ENCODE assay signal across 1 cellular context in the genomic region with DNA sequence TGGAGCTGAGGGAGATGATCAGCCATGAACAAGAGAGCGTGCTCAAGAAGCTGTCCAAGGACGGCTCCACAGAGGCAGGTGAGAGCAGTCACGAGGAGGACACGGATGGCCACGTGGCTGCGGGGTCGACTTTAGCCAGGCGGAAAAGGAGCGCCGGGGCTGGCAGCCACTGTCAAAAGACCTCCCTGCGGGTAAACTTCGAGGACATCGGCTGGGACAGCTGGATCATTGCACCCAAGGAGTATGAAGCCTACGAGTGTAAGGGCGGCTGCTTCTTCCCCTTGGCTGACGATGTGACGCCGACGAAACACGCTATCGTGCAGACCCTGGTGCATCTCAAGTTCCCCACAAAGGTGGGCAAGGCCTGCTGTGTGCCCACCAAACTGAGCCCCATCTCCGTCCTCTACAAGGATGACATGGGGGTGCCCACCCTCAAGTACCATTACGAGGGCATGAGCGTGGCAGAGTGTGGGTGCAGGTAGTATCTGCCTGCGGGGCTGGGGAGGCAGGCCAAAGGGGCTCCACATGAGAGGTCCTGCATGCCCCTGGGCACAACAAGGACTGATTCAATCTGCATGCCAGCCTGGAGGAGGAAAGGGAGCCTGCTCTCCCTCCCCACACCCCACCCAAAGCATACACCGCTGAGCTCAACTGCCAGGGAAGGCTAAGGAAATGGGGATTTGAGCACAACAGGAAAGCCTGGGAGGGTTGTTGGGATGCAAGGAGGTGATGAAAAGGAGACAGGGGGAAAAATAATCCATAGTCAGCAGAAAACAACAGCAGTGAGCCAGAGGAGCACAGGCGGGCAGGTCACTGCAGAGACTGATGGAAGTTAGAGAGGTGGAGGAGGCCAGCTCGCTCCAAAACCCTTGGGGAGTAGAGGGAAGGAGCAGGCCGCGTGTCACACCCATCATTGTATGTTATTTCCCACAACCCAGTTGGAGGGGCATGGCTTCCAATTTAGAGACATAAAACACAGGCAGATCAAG.
TF ChIP-seq lines count a peak whose summit lies in the region.

No MANE protein-coding gene starts in this region.

TF ChIP-seq in IMR-90, 13 proteins besides CTCF, POLR2A, EP300 and RAD21:
- no peak for TF ChIP-seq CEBPB (IDR thresholded peaks at IDR 0.05; ENCODE audit: low read depth, low read length)
- TF ChIP-seq MXI1 (IDR thresholded peaks at IDR 0.05; ENCODE audit: borderline replicate concordance, low read depth, low read length), result no peak
- no peak for TF ChIP-seq SMC3 (IDR thresholded peaks at IDR 0.05; ENCODE audit: low read depth, low read length)
- no peak for TF ChIP-seq CHD1 (IDR thresholded peaks at IDR 0.05; ENCODE audit: low read depth, low read length)
- no peak for TF ChIP-seq MAZ (IDR thresholded peaks at IDR 0.05; ENCODE audit: borderline replicate concordance, low read depth, low read length)
- no peak for TF ChIP-seq NFE2L2 (IDR thresholded peaks at IDR 0.05; ENCODE audit: low read depth, low read length)
- TF ChIP-seq RCOR1 (IDR thresholded peaks at IDR 0.05; ENCODE audit: insufficient replicate concordance, low read length), result no peak
- TF ChIP-seq MAFK (IDR thresholded peaks at IDR 0.05; ENCODE audit: low read depth, low read length), result peak; percentile 87
- TF ChIP-seq, protein P1, sequence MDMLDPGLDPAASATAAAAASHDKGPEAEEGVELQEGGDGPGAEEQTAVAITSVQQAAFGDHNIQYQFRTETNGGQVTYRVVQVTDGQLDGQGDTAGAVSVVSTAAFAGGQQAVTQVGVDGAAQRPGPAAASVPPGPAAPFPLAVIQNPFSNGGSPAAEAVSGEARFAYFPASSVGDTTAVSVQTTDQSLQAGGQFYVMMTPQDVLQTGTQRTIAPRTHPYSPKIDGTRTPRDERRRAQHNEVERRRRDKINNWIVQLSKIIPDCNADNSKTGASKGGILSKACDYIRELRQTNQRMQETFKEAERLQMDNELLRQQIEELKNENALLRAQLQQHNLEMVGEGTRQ (IDR thresholded peaks at IDR 0.05; ENCODE audit: low read depth, low read length), result no peak
